Comparison of ENCODE assay signal across 22 cellular contexts in the genomic region with DNA sequence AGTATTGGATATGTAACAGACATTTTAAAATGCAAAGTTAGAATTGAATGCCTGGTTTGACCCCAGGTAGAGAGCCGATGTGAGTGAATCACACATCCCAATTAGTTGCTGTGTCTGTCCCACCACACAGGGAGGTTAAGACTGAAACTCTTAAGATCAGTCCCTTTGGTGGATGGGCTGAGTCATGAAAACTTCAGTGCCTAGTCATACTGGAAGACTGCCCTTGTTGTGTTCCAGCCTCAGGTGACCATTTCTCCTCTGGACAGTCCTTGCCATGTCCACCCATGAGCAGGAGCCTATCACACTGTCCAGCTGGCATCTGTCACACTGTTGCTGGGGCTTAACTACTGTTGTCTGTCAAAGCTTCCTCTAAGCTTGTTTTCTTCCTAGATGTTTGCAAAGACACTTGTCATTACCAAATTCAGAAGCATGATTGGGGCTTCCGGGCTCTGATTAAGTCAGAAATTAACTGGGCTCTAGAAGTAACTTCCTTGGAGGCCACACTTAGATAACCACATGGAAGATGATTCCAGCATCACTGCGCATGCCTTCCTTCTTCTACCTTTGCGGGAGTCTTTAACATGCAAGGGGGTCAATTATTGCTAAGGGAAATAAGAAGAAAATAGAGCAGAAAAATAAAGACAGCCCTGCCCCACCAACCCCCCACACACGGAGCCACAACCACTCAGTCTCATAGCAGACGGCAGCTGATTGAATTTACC. TPM values are rescaled to one million over a fixed set of nuclear protein-coding genes. Genes with fewer than 3 reads are reported as not detected.
DNase-seq lines count a peak whose midpoint lies in the region; ATAC-seq and TF ChIP-seq lines count a peak whose summit lies in the region.
"Had no signal": no experiment of that assay in that cellular context is flagged by ENCODE, and none has a peak within 500 bp of the region (broad histone marks: within the 10 kb centered on the region; RNA-seq: fewer than 3 reads in every experiment).

No MANE protein-coding gene starts in this region.

- no peaks in the 10 kb centered on the region for H3K79me1 ChIP-seq in H9 (ENCODE audit: insufficient read depth, low read depth, low read length, poor library complexity, severe bottlenecking)

- no peaks in the 10 kb centered on the region for H3K23me2 ChIP-seq in H9 (ENCODE audit: insufficient read length, low read depth, low read length, poor library complexity, severe bottlenecking)

- H3K4me1 ChIP-seq in H9 (ENCODE audit: insufficient read depth, low read length), result no peaks in the 10 kb centered on the region; the same call in none of the 2 replicates

- no peaks in the 10 kb centered on the region for H3K9me3 ChIP-seq in H9 (ENCODE audit: control insufficient read depth, low read depth, low read length)
- H3K9me3 ChIP-seq: esophagus squamous epithelium, transverse colon had no signal

- H3K4me3 Mint-ChIP-seq in H9, result no peak overlapping the region
- H3K4me3 Mint-ChIP-seq in stimulated activated effector memory CD8-positive, alpha-beta T cell treated with anti-CD3 and anti-CD28 coated beads, Interleukin-12 subunit alpha, Interleukin-12 subunit beta, amount 100 ng/mL, for 72 hours, result no peak overlapping the region
- H3K4me3 Mint-ChIP-seq: activated CD4-positive, alpha-beta memory T cell treated with anti-CD3 and anti-CD28 coated beads for 36 hours; activated naive CD4-positive, alpha-beta T cell treated with anti-CD3 and anti-CD28 coated beads, Interleukin-2, amount 50 U/mL, for 24 hours; mesothelial cell of epicardium; neural progenitor cell had no signal

- no peaks in the 10 kb centered on the region for H3K9me3 Mint-ChIP-seq in H9
- peaks cover 2% of the 10 kb centered on the region for H3K9me3 Mint-ChIP-seq in stimulated activated effector memory CD8-positive, alpha-beta T cell treated with anti-CD3 and anti-CD28 coated beads, Interleukin-12 subunit alpha, Interleukin-12 subunit beta, amount 100 ng/mL, for 72 hours
- H3K9me3 Mint-ChIP-seq: activated CD4-positive, alpha-beta memory T cell treated with anti-CD3 and anti-CD28 coated beads for 36 hours; activated naive CD4-positive, alpha-beta T cell treated with anti-CD3 and anti-CD28 coated beads, Interleukin-2, amount 50 U/mL, for 24 hours; mesothelial cell of epicardium; neural progenitor cell had no signal

- no peak overlapping the region for H2BK15ac ChIP-seq in H9 (ENCODE audit: low read depth, low read length)

- no peak overlapping the region for H3K56ac ChIP-seq in H9 (ENCODE audit: insufficient read length, low read depth, low read length)

- H3K4me1 Mint-ChIP-seq in H9, result peaks cover 13 to 16% of the 10 kb centered on the region in 2 experiments
- H3K4me1 Mint-ChIP-seq in stimulated activated effector memory CD8-positive, alpha-beta T cell treated with anti-CD3 and anti-CD28 coated beads, Interleukin-12 subunit alpha, Interleukin-12 subunit beta, amount 100 ng/mL, for 72 hours, result peaks cover 14% of the 10 kb centered on the region

- DNase-seq in H9 (no peak), NCI-H82 (lab: John Stamatoyannopoulos, UW) (peak; percentile 75), dorsolateral prefrontal cortex (no peak), Ammon's horn (ENCODE audit: low spot score) (no peak), NCI-H1436 treated with DMSO at 0.1 percent for 48 hours (lab: John Stamatoyannopoulos, UW) (no peak)
- DNase-seq in stimulated activated effector memory CD8-positive, alpha-beta T cell treated with anti-CD3 and anti-CD28 coated beads, Interleukin-12 subunit alpha, Interleukin-12 subunit beta, amount 100 ng/mL, for 72 hours (ENCODE audit: low spot score in 2 of 2), result no peak
- DNase-seq: activated CD4-positive, alpha-beta memory T cell treated with anti-CD3 and anti-CD28 coated beads for 36 hours; activated T-cell treated with anti-CD3 and anti-CD28 coated beads, Interleukin-2, amount 50 U/mL, for 1 hour; C1 segment of cervical spinal cord; DMS53; esophagus squamous epithelium; NCI-H1105 treated with DMSO at 0.1 percent for 48 hours; NCI-H2171 treated with DMSO at 0.1 percent for 48 hours; retina; stimulated activated naive CD4-positive, alpha-beta T cell treated with Interleukin-2 at 50 U/mL for 16 hours; transverse colon had no signal

- no peak overlapping the region for H3T11ph ChIP-seq in H9 (ENCODE audit: low read length)

- no peak overlapping the region for H4K8ac ChIP-seq in H9 (replicated peaks; ENCODE audit: insufficient read length, low read depth, low read length)

- intact Hi-C loops in dorsolateral prefrontal cortex (cut with DNase I), result no loop called here

- WGBS in H9 (ENCODE audit: extremely low coverage, insufficient read length, low lambda C conversion rate), result no CpG with 5 or more reads among the region's 6 CpGs

- H3K4ac ChIP-seq in H9 (ENCODE audit: low read depth, low read length), result no peak overlapping the region

- H2BK5ac ChIP-seq in H9 (ENCODE audit: insufficient read length, low read length), result no peak overlapping the region

- H3K36me3 Mint-ChIP-seq in H9 (ENCODE audit: insufficient read depth in 1 of 3, low read depth in 3 of 3), result no peaks in the 10 kb centered on the region
- no peaks in the 10 kb centered on the region for H3K36me3 Mint-ChIP-seq in stimulated activated effector memory CD8-positive, alpha-beta T cell treated with anti-CD3 and anti-CD28 coated beads, Interleukin-12 subunit alpha, Interleukin-12 subunit beta, amount 100 ng/mL, for 72 hours
- H3K36me3 Mint-ChIP-seq: activated CD4-positive, alpha-beta memory T cell treated with anti-CD3 and anti-CD28 coated beads for 36 hours; activated naive CD4-positive, alpha-beta T cell treated with anti-CD3 and anti-CD28 coated beads, Interleukin-2, amount 50 U/mL, for 24 hours; mesothelial cell of epicardium; neural progenitor cell had no signal

- no peaks in the 10 kb centered on the region for H3K27me3 Mint-ChIP-seq in H9 (ENCODE audit: low read depth)
- H3K27me3 Mint-ChIP-seq: activated CD4-positive, alpha-beta memory T cell treated with anti-CD3 and anti-CD28 coated beads for 36 hours; activated naive CD4-positive, alpha-beta T cell treated with anti-CD3 and anti-CD28 coated beads, Interleukin-2, amount 50 U/mL, for 24 hours had no signal

- no peak overlapping the region for H2BK20ac ChIP-seq in H9 (ENCODE audit: low read depth, low read length, poor library complexity, severe bottlenecking)

- no peak overlapping the region for H3K4me3 ChIP-seq in dorsolateral prefrontal cortex
- H3K4me3 ChIP-seq: cardiac muscle cell, esophagus squamous epithelium, neural progenitor cell, transverse colon had no signal

- H3K9ac ChIP-seq in H9 (ENCODE audit: extremely low read depth, insufficient read length, low read length), result no peak overlapping the region
- H3K9ac ChIP-seq: KMS-11, neural progenitor cell had no signal

- no peak overlapping the region for H2BK12ac ChIP-seq in H9 (ENCODE audit: insufficient read length, low read depth, low read length)

- H3K14ac ChIP-seq in H9 (ENCODE audit: insufficient read depth, low read length), result 0 out of 2 replicates have a peak overlapping the region, but pooled peaks have one; percentile 6

- H3K23ac ChIP-seq in H9 (ENCODE audit: insufficient read length, low read depth, low read length), result no peak overlapping the region

- no peak overlapping the region for H2AFZ ChIP-seq in H9 (ENCODE audit: low read length)
- H2AFZ ChIP-seq: neural progenitor cell had no signal

- H3K79me2 ChIP-seq in H9 (ENCODE audit: insufficient read depth, low read length), result no peaks in the 10 kb centered on the region

- no peak overlapping the region for H4K91ac ChIP-seq in H9 (ENCODE audit: insufficient read length, low read depth, low read length)

- H3K27ac ChIP-seq in H9 (ENCODE audit: insufficient read length, low read depth, low read length), result no peak overlapping the region
- H3K27ac ChIP-seq in dorsolateral prefrontal cortex, result peak overlapping the region in 43 of 59 donors; percentile 2 to 86 (median 56)
- H3K27ac ChIP-seq: cardiac muscle cell, esophagus squamous epithelium, KMS-11, neural progenitor cell, transverse colon had no signal

- H4K20me1 ChIP-seq in H9 (ENCODE audit: control insufficient read depth, insufficient read depth, insufficient read length), result no peaks in the 10 kb centered on the region

- TF ChIP-seq CTCF in H9 (conservative IDR thresholded peaks at IDR 0.05) (no peak), dorsolateral prefrontal cortex (IDR thresholded peaks at IDR 0.05 in 54 of 56, conservative IDR thresholded peaks at IDR 0.05 in 2 of 56; ENCODE audit: low read depth in 1 of 56, partially characterized antibody in 56 of 56) (no peak)

- H2AK5ac ChIP-seq in H9 (ENCODE audit: insufficient read length, low read length), result no peak overlapping the region

- no peak overlapping the region for H2BK120ac ChIP-seq in H9 (ENCODE audit: low read depth, low read length, poor library complexity, severe bottlenecking)

- H3K27ac Mint-ChIP-seq in H9, result no peak overlapping the region
- no peak overlapping the region for H3K27ac Mint-ChIP-seq in stimulated activated effector memory CD8-positive, alpha-beta T cell treated with anti-CD3 and anti-CD28 coated beads, Interleukin-12 subunit alpha, Interleukin-12 subunit beta, amount 100 ng/mL, for 72 hours
- H3K27ac Mint-ChIP-seq: activated CD4-positive, alpha-beta memory T cell treated with anti-CD3 and anti-CD28 coated beads for 36 hours; activated naive CD4-positive, alpha-beta T cell treated with anti-CD3 and anti-CD28 coated beads, Interleukin-2, amount 50 U/mL, for 24 hours; mesothelial cell of epicardium; neural progenitor cell had no signal

- peaks cover 2% of the 10 kb centered on the region; the same call in 1 of the 2 replicates for H3K27me3 ChIP-seq in H9 (ENCODE audit: insufficient read depth, low read length)
- H3K27me3 ChIP-seq in dorsolateral prefrontal cortex, result no peaks in the 10 kb centered on the region
- H3K27me3 ChIP-seq: cardiac muscle cell, esophagus squamous epithelium, neural progenitor cell, transverse colon had no signal

- H3K18ac ChIP-seq in H9 (ENCODE audit: insufficient read length, low read depth, low read length), result no peak overlapping the region

- peak; percentile 64 for ATAC-seq in stimulated activated effector memory CD8-positive, alpha-beta T cell treated with anti-CD3 and anti-CD28 coated beads, Interleukin-12 subunit alpha, Interleukin-12 subunit beta, amount 100 ng/mL, for 72 hours
- no peak for ATAC-seq in GM21367 (IDR thresholded peaks at IDR 0.05; ENCODE audit: unreplicated experiment)

- H4K5ac ChIP-seq in H9 (ENCODE audit: insufficient read length, low read depth, low read length), result no peak overlapping the region

- no peak overlapping the region for H3K4me2 ChIP-seq in H9 (ENCODE audit: insufficient read depth, insufficient read length, low read length)
- H3K4me2 ChIP-seq: KMS-11, neural progenitor cell had no signal

RNA-seq across cellular contexts. Expression of a gene that starts 21.3 kb away (rescaled TPM):
- total RNA-seq in H9 (2021) (2.2 and 2.3 TPM in 2 replicates), dorsolateral prefrontal cortex (100 to 1,000 TPM in 99 of 120 experiments, 10 to 100 TPM in 21; 53.2 to 194 (median 131) TPM)

Comparison
In these comparisons a context has a peak if more than half of its experiments do, and no peak if none do; other contexts are left out.
1. RNA of a gene that starts 21.3 kb away (total RNA-seq): 53.2 to 194 TPM in dorsolateral prefrontal cortex; 2.2 to 2.3 TPM in H9; every median in the first group is over 10 times any median in the second.